ENCODE assay signal across 10 cellular contexts in genomic region chr20:5652626-5653573, GRCh38. TPM values are rescaled to one million over a fixed set of nuclear protein-coding genes. Genes with fewer than 3 reads are reported as not detected.
DNase-seq lines count a peak whose midpoint lies in the region; ATAC-seq and TF ChIP-seq lines count a peak whose summit lies in the region.
"Had no signal": no experiment of that assay in that cellular context is flagged by ENCODE, and none has a peak within 500 bp of the region (broad histone marks: within the 10 kb centered on the region; RNA-seq: fewer than 3 reads in every experiment).

No MANE protein-coding gene starts in this region.

- H3K4me1 ChIP-seq in adipocyte (ENCODE audit: control insufficient read depth, insufficient read depth, low read length) (peaks cover 26% of the 10 kb centered on the region), psoas muscle (peaks cover 6% of the 10 kb centered on the region)

- peak; percentile 43 to 50 for ATAC-seq in naive thymus-derived CD8-positive, alpha-beta T cell
- ATAC-seq in HG03460 (IDR thresholded peaks at IDR 0.05; ENCODE audit: unreplicated experiment) (no peak), psoas muscle (no peak)

- H3K9me3 Mint-ChIP-seq in IgD-negative memory B cell = peaks cover 0 to 2% (median 2%) of the 10 kb centered on the region in 3 donors
- H3K9me3 Mint-ChIP-seq in naive thymus-derived CD8-positive, alpha-beta T cell = no peaks in the 10 kb centered on the region

- POLR2A ChIA-PET in naive thymus-derived CD8-positive, alpha-beta T cell (lab: Charles Lee) = interaction anchor here (0.6 to 0.7 kb wide), 2 partner anchors 40 to 124 kb away, joined by 4 to 5 read pairs; no protein-coding TSS in a partner anchor

- H3K4me3 ChIP-seq in adipocyte (ENCODE audit: low read length) = no peak overlapping the region
- H3K4me3 ChIP-seq in coronary artery = no peak overlapping the region
- H3K4me3 ChIP-seq in psoas muscle = no peak overlapping the region

- no peaks in the 10 kb centered on the region for H3K27me3 Mint-ChIP-seq in IgD-negative memory B cell
- no peaks in the 10 kb centered on the region for H3K27me3 Mint-ChIP-seq in naive thymus-derived CD8-positive, alpha-beta T cell

- H3K9me3 ChIP-seq in adipocyte (ENCODE audit: control insufficient read depth, low read length) = no peaks in the 10 kb centered on the region
- no peaks in the 10 kb centered on the region for H3K9me3 ChIP-seq in psoas muscle

- no peaks in the 10 kb centered on the region for H3K36me3 Mint-ChIP-seq in IgD-negative memory B cell
- no peaks in the 10 kb centered on the region for H3K36me3 Mint-ChIP-seq in naive thymus-derived CD8-positive, alpha-beta T cell

- intact Hi-C loops in psoas muscle (cut with DNase I) = no loop called here

- H3K27ac ChIP-seq in coronary artery (peak overlapping the region in 1 of 2 donors; percentile 54), psoas muscle (no peak overlapping the region)

- H3K4me1 Mint-ChIP-seq in IgD-negative memory B cell = peaks cover 44 to 53% (median 50%) of the 10 kb centered on the region in 3 donors
- H3K4me1 Mint-ChIP-seq in naive thymus-derived CD8-positive, alpha-beta T cell = peaks cover 7 to 57% (median 17%) of the 10 kb centered on the region in 4 donors

- 66 to 79% (median 67%) methylated on average over 8 of the region's 8 CpGs for WGBS in psoas muscle, 3 donors

- peak; percentile 84 for DNase-seq in CD1c-positive myeloid dendritic cell (ENCODE audit: extremely low spot score)
- peak; percentile 55 for DNase-seq in adipocyte (ENCODE audit: low read depth)
- no peak for DNase-seq in naive thymus-derived CD8-positive, alpha-beta T cell
- DNase-seq in coronary artery (ENCODE audit: low spot score) = no peak
- DNase-seq in stimulated activated naive CD4-positive, alpha-beta T cell treated with Interleukin-2 at 50 U/mL for 16 hours (lab: John Stamatoyannopoulos, UW) = no peak
- DNase-seq in psoas muscle = no peak
- DNase-seq: activated CD4-positive, alpha-beta T cell treated with anti-CD3 and anti-CD28 coated beads for 4 hours; dermis blood vessel endothelial cell had no signal

- TF ChIP-seq CTCF in coronary artery (IDR thresholded peaks at IDR 0.05) (no peak), psoas muscle (IDR thresholded peaks at IDR 0.05) (no peak)

- H3K27me3 ChIP-seq in adipocyte (replicated peaks; ENCODE audit: control insufficient read depth, insufficient read depth, low read length) (no peaks in the 10 kb centered on the region), psoas muscle (ENCODE audit: insufficient read depth in 3 of 3, low read length in 2 of 3) (no peaks in the 10 kb centered on the region)

- H3K36me3 ChIP-seq in adipocyte (ENCODE audit: control insufficient read depth, insufficient read depth, low read length, severe bottlenecking) (no peaks in the 10 kb centered on the region), psoas muscle (ENCODE audit: insufficient read depth in 1 of 2, low read depth in 1 of 2) (no peaks in the 10 kb centered on the region)

- peak overlapping the region; percentile 94 to 96 (median 96) for H3K27ac Mint-ChIP-seq in IgD-negative memory B cell
- H3K27ac Mint-ChIP-seq in naive thymus-derived CD8-positive, alpha-beta T cell = peak overlapping the region; percentile 8 to 88 (median 41)

- no peak overlapping the region for H3K9ac ChIP-seq in adipocyte (ENCODE audit: low read length)

- peak overlapping the region; percentile 66 to 90 (median 68) for H3K4me3 Mint-ChIP-seq in IgD-negative memory B cell
- peak overlapping the region in 7 of 10 donors; percentile 1 to 56 (median 51) for H3K4me3 Mint-ChIP-seq in naive thymus-derived CD8-positive, alpha-beta T cell

RNA-seq across cellular contexts. Expression of gene GPCPD1, which starts 42.1 kb away (rescaled TPM):
- polyA plus RNA-seq in IgD-negative memory B cell = 48.0 TPM
- total RNA-seq in naive thymus-derived CD8-positive, alpha-beta T cell = 10 to 100 TPM; 70.9 to 72.5 TPM
- 10 to 100 TPM; 19.1 to 26.5 (median 25.9) TPM for polyA plus RNA-seq in naive thymus-derived CD8-positive, alpha-beta T cell
- total RNA-seq in psoas muscle = 10 to 100 TPM; 16.9 to 30.5 (median 22.4) TPM
- 10 to 100 TPM in 1 of 3 donors, 1 to 10 TPM in 2; 7.6 to 26.5 (median 9.2) TPM for polyA plus RNA-seq in psoas muscle

Comparison
In these comparisons a context has a peak if more than half of its experiments do, and no peak if none do; other contexts are left out.
1. DNase-seq: peak in CD1c-positive myeloid dendritic cell (single experiment) and adipocyte (single experiment); none in naive thymus-derived CD8-positive, alpha-beta T cell (0 of 10), coronary artery (single experiment), stimulated activated naive CD4-positive, alpha-beta T cell treated with Interleukin-2 at 50 U/mL for 16 hours (single experiment) and psoas muscle (0 of 2).
2. ATAC-seq: peak in naive thymus-derived CD8-positive, alpha-beta T cell (2 of 2); none in HG03460 (single experiment) and psoas muscle (0 of 4).